Comparison of ENCODE assay signal across 9 cellular contexts in genomic region chr12:124740691-124741137, GRCh38.
A peak's percentile ranks its signal among the peaks of the same experiment; 100 is the strongest.
DNase-seq lines count a peak whose midpoint lies in the region; ATAC-seq and TF ChIP-seq lines count a peak whose summit lies in the region.
"Had no signal": no experiment of that assay in that cellular context is flagged by ENCODE, and none has a peak within 500 bp of the region (broad histone marks: within the 10 kb centered on the region; RNA-seq: fewer than 3 reads in every experiment).

No MANE protein-coding gene starts in this region.

- intact Hi-C loops in mammary epithelial cell (cut with micrococcal nuclease), result loop anchor here (1.0 kb wide), 1 partner anchor 27 kb away; no protein-coding TSS in a partner anchor

- H3K23ac ChIP-seq in mesenchymal stem cell (ENCODE audit: low read length in 2 of 2), result no peak overlapping the region

- in situ Hi-C loops in mammary epithelial cell (cut with MboI; ENCODE audit: low sequenced_read_pairs in 2 of 2), result loop anchor here in 1 of 2 donors (10.0 kb wide), 1 partner anchor 166 kb away; no protein-coding TSS in a partner anchor

- CTCF ChIA-PET in mammary epithelial cell (lab: Charles Lee; ENCODE audit: low non-redundant PET), result no interaction called here

- peak overlapping the region; percentile 80 to 87 for H3K18ac ChIP-seq in mesenchymal stem cell (ENCODE audit: low read depth in 1 of 2, low read length in 2 of 2)

- H3K4ac ChIP-seq in mesenchymal stem cell (ENCODE audit: low read depth in 1 of 2, low read length in 2 of 2), result peak overlapping the region; percentile 9 to 42

- TF ChIP-seq CTCF in BE2C (IDR thresholded peaks at IDR 0.05; ENCODE audit: low read depth, low read length), result no peak
- peak; percentile 28 to 58 for TF ChIP-seq CTCF in mammary epithelial cell (conservative IDR thresholded peaks at IDR 0.05 in 1 of 2, IDR thresholded peaks at IDR 0.05 in 1 of 2; ENCODE audit: extremely low read depth in 1 of 2, insufficient read depth in 1 of 2, low read depth in 1 of 2, low read length in 2 of 2)

- H4K8ac ChIP-seq in mesenchymal stem cell (ENCODE audit: low read length), result peak overlapping the region; percentile 69

- H3K4me3 ChIP-seq in BE2C (ENCODE audit: low read depth, low read length) (no peak overlapping the region), mammary epithelial cell (replicated peaks in 1 of 3; ENCODE audit: insufficient read depth in 1 of 3, low read depth in 2 of 3, low read length in 3 of 3) (no peak overlapping the region), mesenchymal stem cell (ENCODE audit: insufficient read depth in 1 of 2, low read depth in 1 of 2, low read length in 2 of 2) (no peak overlapping the region)

- no peak overlapping the region for H2BK5ac ChIP-seq in mesenchymal stem cell (ENCODE audit: low read depth, low read length, poor library complexity, severe bottlenecking)

- H3K79me2 ChIP-seq in mammary epithelial cell (ENCODE audit: insufficient read depth, low read length), result no peaks in the 10 kb centered on the region

- H2AFZ ChIP-seq in mammary epithelial cell (ENCODE audit: low read depth, low read length) (no peak overlapping the region), mesenchymal stem cell (ENCODE audit: low read depth, low read length) (peak overlapping the region; percentile 29)

- peaks cover 2% of the 10 kb centered on the region; the same call in 1 of the 2 replicates for H3K4me1 ChIP-seq in BE2C
- H3K4me1 ChIP-seq in mammary epithelial cell (ENCODE audit: insufficient read depth, low read length), result peaks cover 15% of the 10 kb centered on the region
- H3K4me1 ChIP-seq in mesenchymal stem cell (ENCODE audit: control insufficient read depth, insufficient read depth, low read depth, low read length), result peaks cover 45% of the 10 kb centered on the region

- H3K9me3 ChIP-seq in BE2C (no peaks in the 10 kb centered on the region), mammary epithelial cell (replicated peaks; ENCODE audit: insufficient read depth, low read length) (no peaks in the 10 kb centered on the region), mesenchymal stem cell (ENCODE audit: control insufficient read depth, low read length) (peaks cover 7% of the 10 kb centered on the region)

- dilution Hi-C loops in mammary epithelial cell (cut with HindIII; ENCODE audit: low sequenced_read_pairs), result no loop called here

- DNase-seq in BE2C, result peak; percentile 32
- DNase-seq in HK-2 (ENCODE audit: unreplicated experiment), result peak; percentile 64
- peak; percentile 83 for DNase-seq in mammary epithelial cell
- peak; percentile 70 for DNase-seq in mesenchymal stem cell
- DNase-seq in NCI-H446 treated with DMSO at 0.1 percent for 48 hours (lab: John Stamatoyannopoulos, UW), result no peak
- DNase-seq: GDM1 had no signal

- H3K79me1 ChIP-seq in mesenchymal stem cell (replicated peaks; ENCODE audit: low read length, poor library complexity, severe bottlenecking), result no peaks in the 10 kb centered on the region

- H3K14ac ChIP-seq in mesenchymal stem cell (ENCODE audit: low read length in 2 of 2), result peak overlapping the region in 1 of 2 experiments; percentile 28

- no peaks in the 10 kb centered on the region for H4K20me1 ChIP-seq in mammary epithelial cell (ENCODE audit: insufficient read depth, low read length)

- peak overlapping the region; percentile 29 for H2BK120ac ChIP-seq in mesenchymal stem cell (ENCODE audit: low read depth, low read length)

- no peaks in the 10 kb centered on the region for H3K36me3 ChIP-seq in BE2C
- H3K36me3 ChIP-seq in mammary epithelial cell (ENCODE audit: insufficient read depth, low read length), result no peaks in the 10 kb centered on the region
- H3K36me3 ChIP-seq in mesenchymal stem cell (ENCODE audit: control insufficient read depth in 1 of 2, insufficient read depth in 2 of 2, low read depth in 1 of 2, low read length in 2 of 2), result no peaks in the 10 kb centered on the region

- H4K91ac ChIP-seq in mesenchymal stem cell (ENCODE audit: low read length), result peak overlapping the region; percentile 28

- peak overlapping the region; percentile 14 for H3K4me2 ChIP-seq in mammary epithelial cell (ENCODE audit: insufficient read depth, low read depth, low read length)
- no peak overlapping the region for H3K4me2 ChIP-seq in mesenchymal stem cell (ENCODE audit: low read length, poor library complexity, severe bottlenecking)

- no peak overlapping the region for H3K27ac ChIP-seq in mammary epithelial cell (ENCODE audit: insufficient read depth, low read depth, low read length)
- H3K27ac ChIP-seq in mesenchymal stem cell (ENCODE audit: low read length, poor library complexity, severe bottlenecking), result peak overlapping the region; percentile 57

- BruUV-seq in mammary epithelial cell (replicated peaks; lab: Mats Ljungman, UMichigan), result no TSS peak

- H3K27me3 ChIP-seq in BE2C (no peaks in the 10 kb centered on the region), mammary epithelial cell (ENCODE audit: insufficient read depth, low read length) (no peaks in the 10 kb centered on the region), mesenchymal stem cell (ENCODE audit: control insufficient read depth in 1 of 2, insufficient read depth in 1 of 2, low read length in 2 of 2) (no peaks in the 10 kb centered on the region)

- 13% methylated on average over 10 of the region's 11 CpGs for WGBS in mammary epithelial cell (ENCODE audit: low coverage, missing lambda C conversion rate)
- 38% methylated on average over 11 of the region's 11 CpGs for WGBS in mesenchymal stem cell

- H2BK12ac ChIP-seq in mesenchymal stem cell (ENCODE audit: low read length in 2 of 2), result peak overlapping the region; percentile 31 to 92

- peak overlapping the region; percentile 63 for H2BK15ac ChIP-seq in mesenchymal stem cell (ENCODE audit: low read depth, poor library complexity, severe bottlenecking)

- H3K9ac ChIP-seq in mammary epithelial cell (ENCODE audit: insufficient read depth, low read length) (no peak overlapping the region), mesenchymal stem cell (ENCODE audit: low read length) (no peak overlapping the region)

- H2AK5ac ChIP-seq in mesenchymal stem cell (ENCODE audit: low read length, severe bottlenecking), result peak overlapping the region; percentile 66

- no peak for ATAC-seq in GM21825 (IDR thresholded peaks at IDR 0.05; ENCODE audit: unreplicated experiment)
- ATAC-seq in GM18909 (IDR thresholded peaks at IDR 0.05; ENCODE audit: poor library complexity, unreplicated experiment), result no peak
- ATAC-seq in GM21360 (IDR thresholded peaks at IDR 0.05; ENCODE audit: unreplicated experiment), result no peak
